ENCODE assay signal across 27 cellular contexts in genomic region chr2:117858336-117858735, GRCh38.
"Had no signal": no experiment of that assay in that cellular context is flagged by ENCODE, and none has a peak within 500 bp of the region (broad histone marks: within the 10 kb centered on the region; RNA-seq: fewer than 3 reads in every experiment).

No MANE protein-coding gene starts in this region.

- ATAC-seq: activated naive CD4-positive, alpha-beta T cell treated with anti-CD3 and anti-CD28 coated beads, Interleukin-2, amount 50 U/mL, for 72 hours; body of pancreas; gastrocnemius medialis; natural killer cell; sciatic nerve; stimulated activated memory B cell treated with anti-CD40 and anti-IgM and Interleukin-4, amounts not matched to agents 10 μg/mL and 1 μg/mL and 100 μg/mL, for 72 hours; stimulated activated naive CD8-positive, alpha-beta T cell treated with anti-CD3 and anti-CD28 coated beads, Interleukin-15, amount 100 ng/mL, for 72 hours; T-helper 17 cell had no signal

- H3K4me1 ChIP-seq: body of pancreas, esophagus squamous epithelium, gastrocnemius medialis, uterus had no signal

- H3K4me2 ChIP-seq: hepatocyte had no signal

- H3K79me2 ChIP-seq: hepatocyte had no signal

- H3K36me3 ChIP-seq: esophagus squamous epithelium, gastrocnemius medialis, ovary, uterus had no signal

- DNase-seq: activated CD4-positive, alpha-beta memory T cell treated with anti-CD3 and anti-CD28 coated beads, Interleukin-2, amount 10 ng/mL, durations not matched to agents 7 days and 5 days; activated CD4-positive, alpha-beta T cell treated with anti-CD3 and anti-CD28 coated beads for 1 hour; activated CD4-positive, alpha-beta T cell treated with anti-CD3 and anti-CD28 coated beads, Interleukin-2, amount 10 ng/mL, durations not matched to agents 7 days and 5 days; activated CD8-positive, alpha-beta memory T cell treated with anti-CD3 and anti-CD28 coated beads, Interleukin-2, amount 50 U/mL, for 48 hours; activated T-cell treated with anti-CD3 and anti-CD28 coated beads, Interleukin-2, amount 50 U/mL, for 24 hours; anterior cingulate cortex; body of pancreas; dermis blood vessel endothelial cell; effector CD4-positive, alpha-beta T cell; esophagus squamous epithelium; gastrocnemius medialis; natural killer cell; ovary; stimulated activated CD4-positive, alpha-beta T cell treated with anti-CD3 and anti-CD28 coated beads, Interleukin-12 subunit alpha, Interleukin-12 subunit beta, amount 100 ng/mL, for 4 hours; stimulated activated CD4-positive, alpha-beta T cell treated with anti-CD3 and anti-CD28 coated beads, Interleukin-4, amount 100 ng/mL, for 24 hours; stimulated activated naive CD8-positive, alpha-beta T cell treated with anti-CD3 and anti-CD28 coated beads, Interleukin-15, amount 100 ng/mL, for 72 hours; substantia nigra; T-helper 17 cell; uterus had no signal

- H2AFZ ChIP-seq: hepatocyte had no signal

- FAIRE-seq: colon, endometrium had no signal

- H3K27ac ChIP-seq: body of pancreas, epithelial cell of prostate, esophagus squamous epithelium, gastrocnemius medialis, hepatocyte, ovary, skin epidermis, uterus had no signal

- H3K27me3 ChIP-seq: body of pancreas, hepatocyte, ovary, uterus had no signal

- H3K4me3 ChIP-seq: body of pancreas, esophagus squamous epithelium, gastrocnemius medialis, hepatocyte, ovary, skin epidermis, uterus had no signal

- H3K9me3 ChIP-seq: body of pancreas, esophagus squamous epithelium, gastrocnemius medialis, ovary, uterus had no signal
